20 cellular contexts compared by ENCODE assay signal in genomic region chr12:47590771-47591368, GRCh38.
A peak's percentile ranks its signal among the peaks of the same experiment; 100 is the strongest.
DNase-seq lines count a peak whose midpoint lies in the region; ATAC-seq and TF ChIP-seq lines count a peak whose summit lies in the region.
"Had no signal": no experiment of that assay in that cellular context is flagged by ENCODE, and none has a peak within 500 bp of the region (broad histone marks: within the 10 kb centered on the region; RNA-seq: fewer than 3 reads in every experiment).

No MANE protein-coding gene starts in this region.

- peaks cover 14% of the 10 kb centered on the region for H3K4me1 ChIP-seq in suprapubic skin
- H3K4me1 ChIP-seq: psoas muscle had no signal

- no peak for ATAC-seq in GM18861 (IDR thresholded peaks at IDR 0.05; ENCODE audit: unreplicated experiment)
- ATAC-seq in activated CD8-positive, alpha-beta memory T cell treated with anti-CD3 and anti-CD28 coated beads, Interleukin-2, amount 10 ng/mL, durations not matched to agents 7 days and 5 days: no peak
- no peak for ATAC-seq in activated T-helper 17 cell treated with anti-CD3 and anti-CD28 coated beads, Interleukin-2, amount 50 U/mL, for 72 hours (replicated peaks)
- ATAC-seq: activated CD4-positive, alpha-beta T cell treated with anti-CD3 and anti-CD28 coated beads for 36 hours; natural killer cell treated with Interleukin-12 subunit alpha and Interleukin-12 subunit beta and Interleukin-15 and Interleukin-18, amount 100 ng/mL, for 72 hours; psoas muscle had no signal

- peaks cover 21% of the 10 kb centered on the region for H3K4me1 Mint-ChIP-seq in dendritic cell treated with granulocyte-macrophage colony-stimulating factor and Interleukin-4, amounts not matched to agents 40 ng/mL and 50 ng/mL, for 4 days (ENCODE audit: low read depth)
- no peaks in the 10 kb centered on the region for H3K4me1 Mint-ChIP-seq in activated CD8-positive, alpha-beta memory T cell treated with anti-CD3 and anti-CD28 coated beads, Interleukin-2, amount 10 ng/mL, durations not matched to agents 7 days and 5 days
- no peaks in the 10 kb centered on the region for H3K4me1 Mint-ChIP-seq in activated T-helper 17 cell treated with anti-CD3 and anti-CD28 coated beads, Interleukin-2, amount 50 U/mL, for 72 hours

- peak overlapping the region; percentile 47 for H3K27ac ChIP-seq in suprapubic skin
- H3K27ac ChIP-seq: cardiac muscle cell, psoas muscle, RWPE1 had no signal

- H3K9me3 Mint-ChIP-seq in dendritic cell treated with granulocyte-macrophage colony-stimulating factor and Interleukin-4, amounts not matched to agents 40 ng/mL and 50 ng/mL, for 4 days: peaks cover 2% of the 10 kb centered on the region
- no peaks in the 10 kb centered on the region for H3K9me3 Mint-ChIP-seq in activated CD8-positive, alpha-beta memory T cell treated with anti-CD3 and anti-CD28 coated beads, Interleukin-2, amount 10 ng/mL, durations not matched to agents 7 days and 5 days (ENCODE audit: low read depth)
- H3K9me3 Mint-ChIP-seq in activated T-helper 17 cell treated with anti-CD3 and anti-CD28 coated beads, Interleukin-2, amount 50 U/mL, for 72 hours: no peaks in the 10 kb centered on the region
- H3K9me3 Mint-ChIP-seq: memory B cell; natural killer cell treated with Interleukin-12 subunit alpha and Interleukin-12 subunit beta and Interleukin-15 and Interleukin-18, amount 100 ng/mL, for 72 hours had no signal

- DNase-seq in H7: peak; percentile 32
- peak; percentile 53 for DNase-seq in left kidney (ENCODE audit: low read depth, low spot score)
- DNase-seq in suprapubic skin (ENCODE audit: low spot score in 2 of 2): no peak
- DNase-seq in stimulated activated CD4-positive, alpha-beta T cell treated with anti-CD3 and anti-CD28 coated beads, Interleukin-2, amount 100 ng/mL, for 48 hours: no peak
- DNase-seq in activated CD8-positive, alpha-beta memory T cell treated with anti-CD3 and anti-CD28 coated beads, Interleukin-2, amount 10 ng/mL, durations not matched to agents 7 days and 5 days: no peak
- DNase-seq: activated CD4-positive, alpha-beta T cell treated with anti-CD3 and anti-CD28 coated beads for 36 hours; activated effector memory CD4-positive, alpha-beta T cell treated with anti-CD3 and anti-CD28 coated beads, Interleukin-2, amount 50 U/mL, for 16 hours; adrenal gland; Karpas-422; NCI-H1092; NCI-H510A; psoas muscle had no signal

- H3K36me3 Mint-ChIP-seq in dendritic cell treated with granulocyte-macrophage colony-stimulating factor and Interleukin-4, amounts not matched to agents 40 ng/mL and 50 ng/mL, for 4 days (ENCODE audit: low read depth): no peaks in the 10 kb centered on the region
- no peaks in the 10 kb centered on the region for H3K36me3 Mint-ChIP-seq in activated CD8-positive, alpha-beta memory T cell treated with anti-CD3 and anti-CD28 coated beads, Interleukin-2, amount 10 ng/mL, durations not matched to agents 7 days and 5 days
- H3K36me3 Mint-ChIP-seq in activated T-helper 17 cell treated with anti-CD3 and anti-CD28 coated beads, Interleukin-2, amount 50 U/mL, for 72 hours (ENCODE audit: low read depth): no peaks in the 10 kb centered on the region
- H3K36me3 Mint-ChIP-seq: memory B cell; natural killer cell treated with Interleukin-12 subunit alpha and Interleukin-12 subunit beta and Interleukin-15 and Interleukin-18, amount 100 ng/mL, for 72 hours had no signal

- H3K27ac Mint-ChIP-seq in dendritic cell treated with granulocyte-macrophage colony-stimulating factor and Interleukin-4, amounts not matched to agents 40 ng/mL and 50 ng/mL, for 4 days: peak overlapping the region; percentile 76
- H3K27ac Mint-ChIP-seq in activated CD8-positive, alpha-beta memory T cell treated with anti-CD3 and anti-CD28 coated beads, Interleukin-2, amount 10 ng/mL, durations not matched to agents 7 days and 5 days: no peak overlapping the region
- H3K27ac Mint-ChIP-seq in activated T-helper 17 cell treated with anti-CD3 and anti-CD28 coated beads, Interleukin-2, amount 50 U/mL, for 72 hours: no peak overlapping the region
- H3K27ac Mint-ChIP-seq: activated CD4-positive, alpha-beta T cell treated with anti-CD3 and anti-CD28 coated beads for 36 hours; memory B cell; natural killer cell treated with Interleukin-12 subunit alpha and Interleukin-12 subunit beta and Interleukin-15 and Interleukin-18, amount 100 ng/mL, for 72 hours had no signal

- TF ChIP-seq EP300 in suprapubic skin (IDR thresholded peaks at IDR 0.05): no peak

- no peak overlapping the region for H3K4me3 ChIP-seq in H7 (ENCODE audit: insufficient read depth, low read depth, low read length)
- no peak overlapping the region for H3K4me3 ChIP-seq in suprapubic skin
- H3K4me3 ChIP-seq: adrenal gland, cardiac muscle cell, heart left ventricle, psoas muscle had no signal

- no peaks in the 10 kb centered on the region for H3K27me3 Mint-ChIP-seq in dendritic cell treated with granulocyte-macrophage colony-stimulating factor and Interleukin-4, amounts not matched to agents 40 ng/mL and 50 ng/mL, for 4 days
- peaks cover 2% of the 10 kb centered on the region for H3K27me3 Mint-ChIP-seq in activated CD8-positive, alpha-beta memory T cell treated with anti-CD3 and anti-CD28 coated beads, Interleukin-2, amount 10 ng/mL, durations not matched to agents 7 days and 5 days
- no peaks in the 10 kb centered on the region for H3K27me3 Mint-ChIP-seq in activated T-helper 17 cell treated with anti-CD3 and anti-CD28 coated beads, Interleukin-2, amount 50 U/mL, for 72 hours
- H3K27me3 Mint-ChIP-seq: activated CD4-positive, alpha-beta T cell treated with anti-CD3 and anti-CD28 coated beads for 36 hours; memory B cell had no signal

- TF ChIP-seq POLR2A in suprapubic skin (IDR thresholded peaks at IDR 0.05): no peak

- CTCF ChIA-PET in activated CD8-positive, alpha-beta memory T cell treated with anti-CD3 and anti-CD28 coated beads, Interleukin-2, amount 10 ng/mL, durations not matched to agents 7 days and 5 days (lab: Charles Lee): no interaction called here

- no peak overlapping the region for H3K4me3 Mint-ChIP-seq in dendritic cell treated with granulocyte-macrophage colony-stimulating factor and Interleukin-4, amounts not matched to agents 40 ng/mL and 50 ng/mL, for 4 days
- no peak overlapping the region for H3K4me3 Mint-ChIP-seq in activated CD8-positive, alpha-beta memory T cell treated with anti-CD3 and anti-CD28 coated beads, Interleukin-2, amount 10 ng/mL, durations not matched to agents 7 days and 5 days
- no peak overlapping the region for H3K4me3 Mint-ChIP-seq in activated T-helper 17 cell treated with anti-CD3 and anti-CD28 coated beads, Interleukin-2, amount 50 U/mL, for 72 hours
- H3K4me3 Mint-ChIP-seq: activated CD4-positive, alpha-beta T cell treated with anti-CD3 and anti-CD28 coated beads for 36 hours; memory B cell; natural killer cell treated with Interleukin-12 subunit alpha and Interleukin-12 subunit beta and Interleukin-15 and Interleukin-18, amount 100 ng/mL, for 72 hours had no signal

- no peaks in the 10 kb centered on the region for H3K9me3 ChIP-seq in suprapubic skin
- H3K9me3 ChIP-seq: adrenal gland, heart left ventricle, psoas muscle had no signal

- no peaks in the 10 kb centered on the region for H3K27me3 ChIP-seq in H7 (ENCODE audit: control insufficient read depth, insufficient read depth, low read length)
- no peaks in the 10 kb centered on the region for H3K27me3 ChIP-seq in suprapubic skin
- H3K27me3 ChIP-seq: adrenal gland, cardiac muscle cell, heart left ventricle had no signal

- intact Hi-C loops in dendritic cell treated with granulocyte-macrophage colony-stimulating factor and Interleukin-4, amounts not matched to agents 40 ng/mL and 50 ng/mL, for 4 days (cut with micrococcal nuclease): no loop called here

- no peak for TF ChIP-seq CTCF in suprapubic skin (IDR thresholded peaks at IDR 0.05)

- H3K36me3 ChIP-seq in H7 (replicated peaks; ENCODE audit: control insufficient read depth, insufficient read depth, low read length) (no peaks in the 10 kb centered on the region), suprapubic skin (no peaks in the 10 kb centered on the region)
- H3K36me3 ChIP-seq: adrenal gland, cardiac muscle cell, heart left ventricle had no signal

- WGBS in suprapubic skin: 42% methylated on average over 3 of the region's 3 CpGs

Comparison
In these comparisons a context has a peak if more than half of its experiments do, and no peak if none do; other contexts are left out.
1. DNase-seq: peak in H7 (single experiment) and left kidney (single experiment); none in suprapubic skin (0 of 2), stimulated activated CD4-positive, alpha-beta T cell treated with anti-CD3 and anti-CD28 coated beads, Interleukin-2, amount 100 ng/mL, for 48 hours (0 of 2) and activated CD8-positive, alpha-beta memory T cell treated with anti-CD3 and anti-CD28 coated beads, Interleukin-2, amount 10 ng/mL, durations not matched to agents 7 days and 5 days (single experiment).